Comparison of ENCODE assay signal across 23 cellular contexts in genomic region chr11:2369896-2370295, GRCh38.
"Had no signal": no experiment of that assay in that cellular context is flagged by ENCODE, and none has a peak within 500 bp of the region (broad histone marks: within the 10 kb centered on the region; RNA-seq: fewer than 3 reads in every experiment).

No MANE protein-coding gene starts in this region.

- H3K27ac ChIP-seq: ascending aorta, esophagus muscularis mucosa, thoracic aorta, uterus, VCaP had no signal

- ATAC-seq: naive thymus-derived CD4-positive, alpha-beta T cell had no signal

- H3K4me1 ChIP-seq: ascending aorta, uterus had no signal

- H3K27me3 Mint-ChIP-seq: activated naive CD8-positive, alpha-beta T cell treated with anti-CD3 and anti-CD28 coated beads, Interleukin-2, amount 10 ng/mL, durations not matched to agents 7 days and 5 days; brain; memory B cell had no signal

- H3K4me1 Mint-ChIP-seq: activated naive CD4-positive, alpha-beta T cell treated with anti-CD3 and anti-CD28 coated beads, Interleukin-2, amount 10 ng/mL, durations not matched to agents 7 days and 5 days; activated naive CD8-positive, alpha-beta T cell treated with anti-CD3 and anti-CD28 coated beads, Interleukin-2, amount 10 ng/mL, durations not matched to agents 7 days and 5 days had no signal

- H3K9me3 Mint-ChIP-seq: activated naive CD4-positive, alpha-beta T cell treated with anti-CD3 and anti-CD28 coated beads, Interleukin-2, amount 10 ng/mL, durations not matched to agents 7 days and 5 days; activated naive CD8-positive, alpha-beta T cell treated with anti-CD3 and anti-CD28 coated beads, Interleukin-2, amount 10 ng/mL, durations not matched to agents 7 days and 5 days; activated T-helper 1 cell treated with anti-CD3 and anti-CD28 coated beads, Interleukin-12 subunit alpha, Interleukin-12 subunit beta, Interleukin-2, Interleukin-4 antibody, amounts not matched to agents 30 ng/mL and 10 ng/mL and 1 ng/mL, durations not matched to agents 14 hours and 24 hours and 36 hours; memory B cell; naive thymus-derived CD4-positive, alpha-beta T cell; T-helper 1 cell treated with Interleukin-12 subunit alpha and Interleukin-12 subunit beta and Interleukin-4 antibody, amounts not matched to agents 30 μg/mL and 1 μg/mL, for 36 hours had no signal

- H3K27ac Mint-ChIP-seq: activated naive CD4-positive, alpha-beta T cell treated with anti-CD3 and anti-CD28 coated beads, Interleukin-2, amount 10 ng/mL, durations not matched to agents 7 days and 5 days; activated naive CD8-positive, alpha-beta T cell treated with anti-CD3 and anti-CD28 coated beads, Interleukin-2, amount 10 ng/mL, durations not matched to agents 7 days and 5 days; activated T-helper 1 cell treated with anti-CD3 and anti-CD28 coated beads, Interleukin-12 subunit alpha, Interleukin-12 subunit beta, Interleukin-2, Interleukin-4 antibody, amounts not matched to agents 30 ng/mL and 10 ng/mL and 1 ng/mL, durations not matched to agents 14 hours and 24 hours and 36 hours; brain; memory B cell; T-helper 1 cell treated with Interleukin-12 subunit alpha and Interleukin-12 subunit beta and Interleukin-4 antibody, amounts not matched to agents 30 μg/mL and 1 μg/mL, for 36 hours had no signal

- DNase-seq: activated CD4-positive, alpha-beta T cell treated with anti-CD3 and anti-CD28 coated beads for 4 hours; activated CD4-positive, alpha-beta T cell treated with anti-CD3 and anti-CD28 coated beads, Interleukin-2, amount 50 U/mL, for 4 hours; activated effector memory CD4-positive, alpha-beta T cell treated with anti-CD3 and anti-CD28 coated beads, Interleukin-2, amount 50 U/mL, for 16 hours; activated naive CD4-positive, alpha-beta T cell treated with anti-CD3 and anti-CD28 coated beads, Interleukin-2, amount 10 ng/mL, durations not matched to agents 7 days and 5 days; activated naive CD8-positive, alpha-beta T cell treated with anti-CD3 and anti-CD28 coated beads, Interleukin-2, amount 10 ng/mL, durations not matched to agents 7 days and 5 days; caudate nucleus; foreskin melanocyte; kidney glomerular epithelial cell; midbrain; naive thymus-derived CD4-positive, alpha-beta T cell; stimulated activated naive CD4-positive, alpha-beta T cell; SW 1271; T-helper 9 cell; trophoblast cell; uterus had no signal

- H3K27me3 ChIP-seq: ascending aorta, esophagus muscularis mucosa, uterus had no signal

- H3K4me3 Mint-ChIP-seq: activated naive CD4-positive, alpha-beta T cell treated with anti-CD3 and anti-CD28 coated beads, Interleukin-2, amount 10 ng/mL, durations not matched to agents 7 days and 5 days; activated naive CD8-positive, alpha-beta T cell treated with anti-CD3 and anti-CD28 coated beads, Interleukin-2, amount 10 ng/mL, durations not matched to agents 7 days and 5 days; activated T-helper 1 cell treated with anti-CD3 and anti-CD28 coated beads, Interleukin-12 subunit alpha, Interleukin-12 subunit beta, Interleukin-2, Interleukin-4 antibody, amounts not matched to agents 30 ng/mL and 10 ng/mL and 1 ng/mL, durations not matched to agents 14 hours and 24 hours and 36 hours; brain; memory B cell; naive thymus-derived CD4-positive, alpha-beta T cell; T-helper 1 cell treated with Interleukin-12 subunit alpha and Interleukin-12 subunit beta and Interleukin-4 antibody, amounts not matched to agents 30 μg/mL and 1 μg/mL, for 36 hours had no signal

- H3K9me3 ChIP-seq: ascending aorta, esophagus muscularis mucosa, thoracic aorta, uterus had no signal

- H3K4me3 ChIP-seq: ascending aorta, esophagus muscularis mucosa, thoracic aorta, uterus had no signal

- H3K36me3 Mint-ChIP-seq: activated naive CD4-positive, alpha-beta T cell treated with anti-CD3 and anti-CD28 coated beads, Interleukin-2, amount 10 ng/mL, durations not matched to agents 7 days and 5 days; naive thymus-derived CD4-positive, alpha-beta T cell had no signal

- H3K36me3 ChIP-seq: ascending aorta, esophagus muscularis mucosa, thoracic aorta, uterus had no signal
